ENCODE assay signal across 13 cellular contexts in the genomic region with DNA sequence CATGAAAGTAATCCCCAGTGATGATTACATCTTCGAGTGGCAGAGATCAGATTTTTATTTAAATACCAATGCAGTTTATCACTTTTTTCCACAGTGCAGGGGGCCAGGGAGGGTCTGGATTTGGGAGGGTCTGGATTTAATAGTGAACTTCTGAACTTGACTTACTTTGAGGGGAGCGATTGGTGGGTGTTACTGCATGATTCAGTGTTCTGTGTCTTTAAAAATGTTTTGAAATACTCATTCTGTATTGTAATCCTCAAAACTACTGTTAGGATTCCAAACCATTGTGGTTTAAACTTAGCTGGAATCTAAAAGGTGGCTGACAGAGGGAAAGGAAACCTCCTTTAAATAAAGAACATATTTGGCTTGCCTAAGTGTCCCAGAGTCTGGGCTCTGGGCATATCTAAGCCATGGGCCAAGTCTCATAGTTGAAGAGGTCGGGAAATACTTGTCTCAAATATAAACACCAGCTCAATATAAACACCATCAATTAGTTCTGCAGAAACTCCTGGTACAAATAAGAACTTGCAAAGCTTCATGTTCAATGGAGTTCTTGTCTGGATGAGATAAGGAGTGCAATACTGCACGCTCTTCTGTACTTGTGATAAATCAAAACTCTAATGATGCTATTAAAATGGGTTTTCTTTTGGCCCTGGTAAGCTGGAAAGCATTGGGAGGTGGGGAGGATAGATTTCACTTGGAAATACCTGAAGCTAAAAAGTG. TPM values are rescaled to one million over a fixed set of nuclear protein-coding genes. Genes with fewer than 3 reads are reported as not detected.
DNase-seq lines count a peak whose midpoint lies in the region; ATAC-seq, FAIRE-seq and TF ChIP-seq lines count a peak whose summit lies in the region.
"Had no signal": no experiment of that assay in that cellular context is flagged by ENCODE, and none has a peak within 500 bp of the region (broad histone marks: within the 10 kb centered on the region; RNA-seq: fewer than 3 reads in every experiment).

No MANE protein-coding gene starts in this region.

- H3K4me1 ChIP-seq in BLaER1 = peaks cover 93% of the 10 kb centered on the region
- peaks cover 25% of the 10 kb centered on the region for H3K4me1 ChIP-seq in IMR-90 (ENCODE audit: control insufficient read depth, insufficient read depth, low read length)

- no peak overlapping the region for H2AFZ ChIP-seq in IMR-90 (replicated peaks; ENCODE audit: low read length, poor library complexity)

- BruUV-seq in IMR-90 (replicated peaks; lab: Mats Ljungman, UMichigan) = no TSS peak

- no CpG with 5 or more reads among the region's 4 CpGs for WGBS in IMR-90 (ENCODE audit: extremely low coverage in 2 of 2, insufficient read length in 1 of 2), 2 experiments

- no peaks in the 10 kb centered on the region for H3K27me3 ChIP-seq in BLaER1
- no peaks in the 10 kb centered on the region for H3K27me3 ChIP-seq in IMR-90 (ENCODE audit: control insufficient read depth, insufficient read depth, low read length)

- intact Hi-C loops in IMR-90 (cut with micrococcal nuclease) = no loop called here

- H3K27ac Mint-ChIP-seq in central memory CD8-positive, alpha-beta T cell (ENCODE audit: low read depth) = peak overlapping the region; percentile 70

- FAIRE-seq in RCC 7860 (lab: Jason Lieb, UNC) = no peak
- FAIRE-seq: urothelium cell line had no signal

- DNase-seq in IMR-90 (peak; percentile 67), non-pigmented ciliary epithelial cell (ENCODE audit: low read depth) (peak; percentile 35), RCC 7860 (ENCODE audit: low spot score) (no peak), NAMALWA (ENCODE audit: low spot score) (no peak)
- no peak for DNase-seq in central memory CD8-positive, alpha-beta T cell (ENCODE audit: low spot score in 2 of 2)
- DNase-seq: activated gamma-delta T cell treated with Interleukin-2 at 50 U/mL for 16 hours; KBM-7; stimulated activated CD4-positive, alpha-beta T cell treated with anti-CD3 and anti-CD28 coated beads, Interleukin-1b, Interleukin-23, amount 100 ng/mL, for 48 hours had no signal

- H3K36me3 ChIP-seq in BLaER1 = peaks cover 13% of the 10 kb centered on the region
- no peaks in the 10 kb centered on the region for H3K36me3 ChIP-seq in IMR-90 (ENCODE audit: control insufficient read depth, insufficient read depth, low read length)

- no peak overlapping the region for H3K18ac ChIP-seq in IMR-90 (ENCODE audit: low read depth, low read length)

- H3K56ac ChIP-seq in IMR-90 (ENCODE audit: extremely low read depth, insufficient read depth, low read length) = no peak overlapping the region

- TF ChIP-seq CTCF in IMR-90 (conservative IDR thresholded peaks at IDR 0.05; ENCODE audit: low read depth, low read length) = no peak

- H3K4me3 ChIP-seq in BLaER1 = no peak overlapping the region
- no peak overlapping the region for H3K4me3 ChIP-seq in IMR-90 (ENCODE audit: insufficient read depth, low read depth, low read length)

- H3K27ac ChIP-seq in BLaER1 (no peak overlapping the region), IMR-90 (ENCODE audit: insufficient read depth, low read length) (0 out of 2 replicates have a peak overlapping the region, but pooled peaks have one; percentile 24)

- no peak overlapping the region for H2BK15ac ChIP-seq in IMR-90 (ENCODE audit: low read depth, low read length)

- H3K4ac ChIP-seq in IMR-90 (ENCODE audit: low read depth, low read length) = no peak overlapping the region

- H3K23ac ChIP-seq in IMR-90 (ENCODE audit: low read depth, low read length) = no peak overlapping the region

- no peak overlapping the region for H3K14ac ChIP-seq in IMR-90 (replicated peaks; ENCODE audit: low read depth, low read length)

- CTCF ChIA-PET in IMR-90 (lab: Yijun Ruan, JAX) = no interaction called here

- no peak overlapping the region for H2AK5ac ChIP-seq in IMR-90 (ENCODE audit: low read depth, low read length)

- H3K9me1 ChIP-seq in IMR-90 (ENCODE audit: insufficient read depth, low read length) = peaks cover 24% of the 10 kb centered on the region

- no peak for TF ChIP-seq POLR2A in IMR-90 (IDR thresholded peaks at IDR 0.05; ENCODE audit: low read depth, low read length)

- ATAC-seq in IMR-90 (ENCODE audit: low read depth) (peak; percentile 59), GM18861 (IDR thresholded peaks at IDR 0.05; ENCODE audit: unreplicated experiment) (no peak), HG02973 (IDR thresholded peaks at IDR 0.05; ENCODE audit: unreplicated experiment) (no peak)
- no peak for ATAC-seq in central memory CD8-positive, alpha-beta T cell (replicated peaks; ENCODE audit: extremely low read depth, poor library complexity, severe bottlenecking)
- ATAC-seq: esophagus mucosa had no signal

- in situ Hi-C loops in IMR-90 (cut with MboI; ENCODE audit: low sequenced_read_pairs) = loop anchor here (25.0 kb wide), 1 partner anchor 352 kb away; no protein-coding TSS in a partner anchor

- POLR2A ChIA-PET in IMR-90 (lab: Charles Lee; ENCODE audit: unreplicated experiment) = interaction anchor here (0.6 kb wide), 1 partner anchor 310 kb away, joined by 3 read pairs; no protein-coding TSS in a partner anchor

- no peak overlapping the region for H3K9ac ChIP-seq in BLaER1
- H3K9ac ChIP-seq in IMR-90 (ENCODE audit: low read depth, low read length) = no peak overlapping the region

- H2AK9ac ChIP-seq in IMR-90 (replicated peaks; ENCODE audit: low read depth, low read length, poor library complexity) = no peak overlapping the region

- no peak for TF ChIP-seq RAD21 in IMR-90 (IDR thresholded peaks at IDR 0.05; ENCODE audit: low read length)

- H3K36me3 Mint-ChIP-seq in central memory CD8-positive, alpha-beta T cell (ENCODE audit: insufficient read depth) = peaks cover 1% of the 10 kb centered on the region

- H3K79me1 ChIP-seq in IMR-90 (ENCODE audit: low read depth in 1 of 2, low read length in 2 of 2) = peaks cover 18 to 88% of the 10 kb centered on the region in 2 experiments

- dilution Hi-C loops in IMR-90 (cut with HindIII; ENCODE audit: low sequenced_read_pairs, unreplicated experiment) = no loop called here

- no peak overlapping the region for H2BK20ac ChIP-seq in IMR-90 (ENCODE audit: low read depth, low read length)

- no peaks in the 10 kb centered on the region for H3K9me3 Mint-ChIP-seq in central memory CD8-positive, alpha-beta T cell

- H4K8ac ChIP-seq in IMR-90 (ENCODE audit: low read depth in 2 of 2, low read length in 2 of 2) = no peak overlapping the region

- H2BK5ac ChIP-seq in IMR-90 (ENCODE audit: low read depth, low read length, poor library complexity, severe bottlenecking) = peak overlapping the region; percentile 29

- H3K4me2 ChIP-seq in BLaER1 (peak overlapping the region; percentile 90), IMR-90 (ENCODE audit: low read depth, low read length) (peak overlapping the region; percentile 80)

- H4K5ac ChIP-seq in IMR-90 (ENCODE audit: low read depth, low read length) = no peak overlapping the region

- H4K20me1 ChIP-seq in BLaER1 = peaks cover 100% of the 10 kb centered on the region
- peaks cover 94% of the 10 kb centered on the region for H4K20me1 ChIP-seq in IMR-90 (ENCODE audit: insufficient read depth, low read length)

- H3K4me1 Mint-ChIP-seq in central memory CD8-positive, alpha-beta T cell = peaks cover 91% of the 10 kb centered on the region

- no peaks in the 10 kb centered on the region for H3K9me3 ChIP-seq in BLaER1
- H3K9me3 ChIP-seq in IMR-90 (ENCODE audit: control insufficient read depth, insufficient read depth, low read length) = no peaks in the 10 kb centered on the region

- no peak overlapping the region for H3K4me3 Mint-ChIP-seq in central memory CD8-positive, alpha-beta T cell

- no peak overlapping the region for H2BK120ac ChIP-seq in IMR-90 (ENCODE audit: low read depth, low read length)

- H4K91ac ChIP-seq in IMR-90 (ENCODE audit: insufficient read depth, low read depth, low read length) = no peak overlapping the region

- no peaks in the 10 kb centered on the region for H3K27me3 Mint-ChIP-seq in central memory CD8-positive, alpha-beta T cell

TF ChIP-seq in IMR-90, 13 proteins besides CTCF, POLR2A, EP300 and RAD21:
- TF ChIP-seq NFE2L2 (IDR thresholded peaks at IDR 0.05; ENCODE audit: low read depth, low read length) = no peak
- no peak for TF ChIP-seq CHD1 (IDR thresholded peaks at IDR 0.05; ENCODE audit: low read depth, low read length)
- no peak for TF ChIP-seq BHLHE40 (IDR thresholded peaks at IDR 0.05; ENCODE audit: low read depth, low read length)
- no peak for TF ChIP-seq MAZ (IDR thresholded peaks at IDR 0.05; ENCODE audit: borderline replicate concordance, low read depth, low read length)
- no peak for TF ChIP-seq MAFK (IDR thresholded peaks at IDR 0.05; ENCODE audit: low read depth, low read length)

RNA-seq across cellular contexts. Expression of a gene that starts 14.4 kb away (rescaled TPM):
- 12.9 and 13.1 TPM in 2 replicates for total RNA-seq in IMR-90 (2012; rRNA removed)
- 9.6 TPM in 2 replicates for polyA plus RNA-seq in IMR-90 (2012; rRNA removed)
- 4.7 and 5.7 TPM in 2 replicates for polyA plus RNA-seq in IMR-90 (2012; cell fraction: cytosol; rRNA removed)
- 14.8 and 23.2 TPM in 2 replicates for polyA plus RNA-seq in IMR-90 (2012; cell fraction: nucleus; rRNA removed; ENCODE audit: low replicate concordance)

Comparison
In these comparisons a context has a peak if more than half of its experiments do, and no peak if none do; other contexts are left out.
1. DNase-seq: peak in IMR-90 (single experiment) and non-pigmented ciliary epithelial cell (single experiment); none in central memory CD8-positive, alpha-beta T cell (0 of 2), RCC 7860 (single experiment) and NAMALWA (single experiment).